Comparison of ENCODE assay signal across 14 cellular contexts in genomic region chr5:1032551-1033027, GRCh38. TPM values are rescaled to one million over a fixed set of nuclear protein-coding genes. Genes with fewer than 3 reads are reported as not detected.
DNase-seq lines count a peak whose midpoint lies in the region; ATAC-seq and TF ChIP-seq lines count a peak whose summit lies in the region.
"Had no signal": no experiment of that assay in that cellular context is flagged by ENCODE, and none has a peak within 500 bp of the region (broad histone marks: within the 10 kb centered on the region; RNA-seq: fewer than 3 reads in every experiment).

No MANE protein-coding gene starts in this region.

- H3K9me3 ChIP-seq in heart left ventricle, result no peaks in the 10 kb centered on the region
- H3K9me3 ChIP-seq in lower lobe of right lung, result no peaks in the 10 kb centered on the region

- H3K4me3 ChIP-seq in heart left ventricle (no peak overlapping the region), lower lobe of right lung (no peak overlapping the region)
- H3K4me3 ChIP-seq: GM12878 had no signal

- no peaks in the 10 kb centered on the region for H3K9me3 Mint-ChIP-seq in chondrocyte (ENCODE audit: low read depth)
- H3K9me3 Mint-ChIP-seq in activated CD4-positive, alpha-beta T cell treated with anti-CD3 and anti-CD28 coated beads, Interleukin-2, amount 10 ng/mL, durations not matched to agents 7 days and 5 days, result no peaks in the 10 kb centered on the region
- H3K9me3 Mint-ChIP-seq: CD4-positive, alpha-beta T cell had no signal

- H3K36me3 ChIP-seq in heart left ventricle (no peaks in the 10 kb centered on the region), lower lobe of right lung (peaks cover 4% of the 10 kb centered on the region)

- intact Hi-C loops in heart left ventricle (cut with DNase I), result no loop called here
- intact Hi-C loops in cardiac septum (cut with DNase I), result no loop called here
- intact Hi-C loops in lower lobe of right lung (cut with DNase I), result no loop called here

- H3K36me3 Mint-ChIP-seq in chondrocyte (ENCODE audit: low read depth), result no peaks in the 10 kb centered on the region
- no peaks in the 10 kb centered on the region for H3K36me3 Mint-ChIP-seq in activated CD4-positive, alpha-beta T cell treated with anti-CD3 and anti-CD28 coated beads, Interleukin-2, amount 10 ng/mL, durations not matched to agents 7 days and 5 days (ENCODE audit: low read depth)

- H3K27me3 Mint-ChIP-seq in chondrocyte (ENCODE audit: low read depth), result peaks cover 29% of the 10 kb centered on the region
- no peaks in the 10 kb centered on the region for H3K27me3 Mint-ChIP-seq in activated CD4-positive, alpha-beta T cell treated with anti-CD3 and anti-CD28 coated beads, Interleukin-2, amount 10 ng/mL, durations not matched to agents 7 days and 5 days
- H3K27me3 Mint-ChIP-seq: CD4-positive, alpha-beta T cell had no signal

- peak in 3 of 5 donors; percentile 13 to 51 (median 17) for DNase-seq in heart left ventricle
- no peak for DNase-seq in cardiac septum (ENCODE audit: low spot score)
- peak; percentile 76 for DNase-seq in chondrocyte (ENCODE audit: low spot score)
- peak; percentile 39 for DNase-seq in lower lobe of right lung
- DNase-seq in NCI-H2029 (lab: John Stamatoyannopoulos, UW), result no peak
- no peak for DNase-seq in activated CD4-positive, alpha-beta T cell treated with anti-CD3 and anti-CD28 coated beads, Interleukin-2, amount 10 ng/mL, durations not matched to agents 7 days and 5 days
- no peak for DNase-seq in NCI-H748 (lab: John Stamatoyannopoulos, UW; ENCODE audit: unreplicated experiment)
- DNase-seq: ACHN, Calu3, DMS79, IMR-90 had no signal

- no peaks in the 10 kb centered on the region for H3K4me1 ChIP-seq in heart left ventricle
- no peaks in the 10 kb centered on the region for H3K4me1 ChIP-seq in lower lobe of right lung

- CTCF ChIA-PET in activated CD4-positive, alpha-beta T cell treated with anti-CD3 and anti-CD28 coated beads, Interleukin-2, amount 10 ng/mL, durations not matched to agents 7 days and 5 days (lab: Charles Lee), result no interaction called here

- no peak for TF ChIP-seq POLR2A in heart left ventricle (IDR thresholded peaks at IDR 0.05)

- WGBS in heart left ventricle, 4 donors, result 89 to 97% (median 94%) methylated on average over 9 to 14 of the region's 14 CpGs

- POLR2A ChIA-PET in activated CD4-positive, alpha-beta T cell treated with anti-CD3 and anti-CD28 coated beads, Interleukin-2, amount 10 ng/mL, durations not matched to agents 7 days and 5 days (lab: Charles Lee), result no interaction called here

- no peak overlapping the region for H3K4me3 Mint-ChIP-seq in chondrocyte (ENCODE audit: unreplicated experiment)
- no peak overlapping the region for H3K4me3 Mint-ChIP-seq in activated CD4-positive, alpha-beta T cell treated with anti-CD3 and anti-CD28 coated beads, Interleukin-2, amount 10 ng/mL, durations not matched to agents 7 days and 5 days
- H3K4me3 Mint-ChIP-seq: CD4-positive, alpha-beta T cell had no signal

- no peaks in the 10 kb centered on the region for H3K4me1 Mint-ChIP-seq in chondrocyte (ENCODE audit: low read depth)
- H3K4me1 Mint-ChIP-seq in activated CD4-positive, alpha-beta T cell treated with anti-CD3 and anti-CD28 coated beads, Interleukin-2, amount 10 ng/mL, durations not matched to agents 7 days and 5 days, result peaks cover 2% of the 10 kb centered on the region

- no peak for TF ChIP-seq CTCF in heart left ventricle (IDR thresholded peaks at IDR 0.05)
- TF ChIP-seq CTCF in chondrocyte (IDR thresholded peaks at IDR 0.05), result no peak
- TF ChIP-seq CTCF in lower lobe of right lung (IDR thresholded peaks at IDR 0.05), result no peak

- H3K27me3 ChIP-seq in heart left ventricle (peaks cover 0 to 9% (median 0%) of the 10 kb centered on the region in 9 donors), lower lobe of right lung (ENCODE audit: low read depth) (peaks cover 14% of the 10 kb centered on the region)

- H3K27ac Mint-ChIP-seq in chondrocyte (ENCODE audit: unreplicated experiment), result no peak overlapping the region
- H3K27ac Mint-ChIP-seq in activated CD4-positive, alpha-beta T cell treated with anti-CD3 and anti-CD28 coated beads, Interleukin-2, amount 10 ng/mL, durations not matched to agents 7 days and 5 days, result no peak overlapping the region
- H3K27ac Mint-ChIP-seq: CD4-positive, alpha-beta T cell had no signal

- H3K27ac ChIP-seq in heart left ventricle (no peak overlapping the region), lower lobe of right lung (no peak overlapping the region)

- ATAC-seq in heart left ventricle (no peak), lower lobe of right lung (no peak), GM21825 (IDR thresholded peaks at IDR 0.05; ENCODE audit: unreplicated experiment) (no peak)
- ATAC-seq: GM12878 had no signal

RNA-seq across cellular contexts. Expression of gene NKD2, which starts 24.0 kb away (rescaled TPM):
- total RNA-seq in heart left ventricle, result 1 to 10 TPM in 6 of 9 donors, under 1 TPM in 3; 0.56 to 3.9 (median 1.6) TPM
- polyA plus RNA-seq in heart left ventricle, result 1 to 10 TPM; 2.6 to 6.6 TPM
- total RNA-seq in cardiac septum, result 3.6 TPM
- not detected in 3 replicates for total RNA-seq in chondrocyte
- total RNA-seq in lower lobe of right lung, result 24.1 TPM
- 1 to 10 TPM; 1.4 to 1.8 TPM for total RNA-seq in activated CD4-positive, alpha-beta T cell treated with anti-CD3 and anti-CD28 coated beads, Interleukin-2, amount 10 ng/mL, durations not matched to agents 7 days and 5 days
- total RNA-seq: IMR-90 had no signal
- polyA plus RNA-seq: IMR-90 had no signal

Comparison
In these comparisons a context has a peak if more than half of its experiments do, and no peak if none do; other contexts are left out.
1. DNase-seq: peak in heart left ventricle (3 of 5), chondrocyte (single experiment) and lower lobe of right lung (single experiment); none in cardiac septum (single experiment), NCI-H2029 (single experiment), activated CD4-positive, alpha-beta T cell treated with anti-CD3 and anti-CD28 coated beads, Interleukin-2, amount 10 ng/mL, durations not matched to agents 7 days and 5 days (single experiment) and NCI-H748 (single experiment).